17 cellular contexts compared by ENCODE assay signal in genomic region chr9:128565578-128565977, GRCh38. TPM values are rescaled to one million over a fixed set of nuclear protein-coding genes. Genes with fewer than 3 reads are reported as not detected.
DNase-seq lines count a peak whose midpoint lies in the region; ATAC-seq, FAIRE-seq and TF ChIP-seq lines count a peak whose summit lies in the region.
"Had no signal": no experiment of that assay in that cellular context is flagged by ENCODE, and none has a peak within 500 bp of the region (broad histone marks: within the 10 kb centered on the region; RNA-seq: fewer than 3 reads in every experiment).

No MANE protein-coding gene starts in this region.

- ATAC-seq in right lobe of liver, result peak; percentile 28 to 71 (median 54)
- no peak for ATAC-seq in HepG2
- ATAC-seq in HG02571 (IDR thresholded peaks at IDR 0.05; ENCODE audit: unreplicated experiment), result no peak
- no peak for ATAC-seq in GM19452 (IDR thresholded peaks at IDR 0.05; ENCODE audit: unreplicated experiment)
- ATAC-seq: activated T-cell treated with anti-CD3 and anti-CD28 coated beads, Interleukin-2, amount 50 U/mL, for 4 hours; left lung had no signal

- peaks cover 38% of the 10 kb centered on the region for H3K36me3 Mint-ChIP-seq in endothelial cell (ENCODE audit: low read depth, unreplicated experiment)
- peaks cover 17% of the 10 kb centered on the region for H3K36me3 Mint-ChIP-seq in progenitor cell of endocrine pancreas (ENCODE audit: insufficient read depth)

- peaks cover 2% of the 10 kb centered on the region for H3K79me2 ChIP-seq in HepG2 (ENCODE audit: insufficient read depth, low read length)

- H3K4me3 Mint-ChIP-seq in endothelial cell (ENCODE audit: unreplicated experiment), result peak overlapping the region; percentile 32
- H3K4me3 Mint-ChIP-seq in progenitor cell of endocrine pancreas (ENCODE audit: low read depth), result no peak overlapping the region
- H3K4me3 Mint-ChIP-seq: activated T-cell treated with anti-CD3 and anti-CD28 coated beads, Interleukin-2, amount 50 U/mL, for 4 hours; CD8-positive, alpha-beta memory T cell; T-helper 1 cell treated with Interleukin-12 subunit alpha and Interleukin-12 subunit beta and Interleukin-4 antibody, amounts not matched to agents 30 μg/mL and 1 μg/mL, for 36 hours had no signal

- in situ Hi-C loops in HepG2 (cut with HindIII; ENCODE audit: extremely low pct_ligation_motif_present, low pct_unique_long_range_greater_than_20kb), result no loop called here

- H3K4me1 ChIP-seq in right lobe of liver (no peaks in the 10 kb centered on the region), HepG2 (ENCODE audit: insufficient read depth, low read length) (no peaks in the 10 kb centered on the region)
- H3K4me1 ChIP-seq: SJCRH30 had no signal

- H3K9me3 Mint-ChIP-seq in endothelial cell (ENCODE audit: unreplicated experiment) (no peaks in the 10 kb centered on the region), progenitor cell of endocrine pancreas (ENCODE audit: low read depth) (no peaks in the 10 kb centered on the region)
- H3K9me3 Mint-ChIP-seq: activated T-cell treated with anti-CD3 and anti-CD28 coated beads, Interleukin-2, amount 50 U/mL, for 4 hours; CD8-positive, alpha-beta memory T cell; T-helper 1 cell treated with Interleukin-12 subunit alpha and Interleukin-12 subunit beta and Interleukin-4 antibody, amounts not matched to agents 30 μg/mL and 1 μg/mL, for 36 hours had no signal

- peak overlapping the region; percentile 95 for H3K27ac Mint-ChIP-seq in endothelial cell (ENCODE audit: unreplicated experiment)
- peak overlapping the region; percentile 25 for H3K27ac Mint-ChIP-seq in progenitor cell of endocrine pancreas
- H3K27ac Mint-ChIP-seq: T-helper 1 cell treated with Interleukin-12 subunit alpha and Interleukin-12 subunit beta and Interleukin-4 antibody, amounts not matched to agents 30 μg/mL and 1 μg/mL, for 36 hours had no signal

- H3K9me3 ChIP-seq in right lobe of liver (no peaks in the 10 kb centered on the region), HepG2 (ENCODE audit: low read length) (no peaks in the 10 kb centered on the region)
- H3K9me3 ChIP-seq: left lung, SJCRH30 had no signal

- H3K27me3 ChIP-seq in right lobe of liver (no peaks in the 10 kb centered on the region), HepG2 (ENCODE audit: control insufficient read depth in 1 of 2, insufficient read depth in 2 of 2, low read length in 2 of 2) (no peaks in the 10 kb centered on the region)
- H3K27me3 ChIP-seq: left lung, SJCRH30 had no signal

- no peaks in the 10 kb centered on the region for H4K20me1 ChIP-seq in HepG2 (ENCODE audit: insufficient read depth, low read length)

- TF ChIP-seq CTCF in right lobe of liver (IDR thresholded peaks at IDR 0.05) (no peak), HepG2 (CRISPR knock-in tag; IDR thresholded peaks at IDR 0.05) (no peak), endothelial cell (IDR thresholded peaks at IDR 0.05; ENCODE audit: unreplicated experiment) (no peak), progenitor cell of endocrine pancreas (IDR thresholded peaks at IDR 0.05; ENCODE audit: unreplicated experiment) (no peak)

- H3K4me3 ChIP-seq in right lobe of liver, result no peak overlapping the region
- H3K4me3 ChIP-seq in HepG2 (replicated peaks in 1 of 3; ENCODE audit: insufficient read depth in 1 of 3, low read depth in 2 of 3, low read length in 3 of 3), result no peak overlapping the region
- H3K4me3 ChIP-seq: left lung, PC-9, SJCRH30 had no signal

- no peak overlapping the region for H2AFZ ChIP-seq in HepG2 (ENCODE audit: low read length)
- H2AFZ ChIP-seq: PC-9 had no signal

- no peak overlapping the region for H3K4me2 ChIP-seq in HepG2 (ENCODE audit: low read depth, low read length)
- H3K4me2 ChIP-seq: PC-9 had no signal

- H3K27me3 Mint-ChIP-seq in endothelial cell (ENCODE audit: unreplicated experiment), result peaks cover 1% of the 10 kb centered on the region
- no peaks in the 10 kb centered on the region for H3K27me3 Mint-ChIP-seq in progenitor cell of endocrine pancreas
- H3K27me3 Mint-ChIP-seq: CD8-positive, alpha-beta memory T cell had no signal

- CTCF ChIA-PET in HepG2 (lab: Yijun Ruan, JAX; ENCODE audit: low intra/inter-chr PET ratio, low total read pairs), result no interaction called here

- BruUV-seq in HepG2 (replicated peaks; lab: Mats Ljungman, UMichigan), result no TSS peak

- TF ChIP-seq POLR2A in right lobe of liver (IDR thresholded peaks at IDR 0.05) (no peak), HepG2 (IDR thresholded peaks at IDR 0.05; ENCODE audit: insufficient read depth in 1 of 2, low read depth in 2 of 2, low read length in 2 of 2) (no peak)

- FAIRE-seq in HepG2 (lab: Jason Lieb, UNC), result no peak

- no peak overlapping the region for H3K9ac ChIP-seq in HepG2 (ENCODE audit: insufficient read depth, low read depth, low read length)

- intact Hi-C loops in right lobe of liver (cut with DNase I), result no loop called here
- intact Hi-C loops in HepG2 (cut with micrococcal nuclease; ENCODE audit: unreplicated experiment), result no loop called here

- H3K4me1 Mint-ChIP-seq in endothelial cell (ENCODE audit: unreplicated experiment) (peaks cover 43% of the 10 kb centered on the region), progenitor cell of endocrine pancreas (ENCODE audit: low read depth) (peaks cover 2% of the 10 kb centered on the region)

- no peak for TF ChIP-seq RAD21 in HepG2 (CRISPR knock-in tag; IDR thresholded peaks at IDR 0.05)

- TF ChIP-seq EP300 in HepG2 (IDR thresholded peaks at IDR 0.05; ENCODE audit: low read depth in 2 of 2, low read length in 2 of 2) (no peak), HepG2 (CRISPR knock-in tag; IDR thresholded peaks at IDR 0.05; ENCODE audit: borderline replicate concordance) (no peak)

- POLR2A ChIA-PET in HepG2 (lab: Yijun Ruan, JAX), result interaction anchor here (0.5 kb wide), 1 partner anchor 35 kb away, joined by 3 read pairs; no protein-coding TSS in a partner anchor

- H3K36me3 ChIP-seq in right lobe of liver (peaks cover 0 to 35% (median 19%) of the 10 kb centered on the region in 4 donors), HepG2 (replicated peaks in 1 of 2; ENCODE audit: control insufficient read depth in 1 of 2, insufficient read depth in 2 of 2, low read length in 2 of 2) (peaks cover 10 to 25% of the 10 kb centered on the region in 2 experiments; a peak in 4 of 5 replicates)

- DNase-seq in right lobe of liver (no peak), HepG2 (ENCODE audit: low spot score) (no peak), endothelial cell (ENCODE audit: low spot score) (no peak), progenitor cell of endocrine pancreas (ENCODE audit: low spot score, unreplicated experiment) (no peak), occipital lobe (lab: John Stamatoyannopoulos, UW) (no peak)
- DNase-seq: activated T-cell treated with anti-CD3 and anti-CD28 coated beads, Interleukin-2, amount 50 U/mL, for 4 hours; CD8-positive, alpha-beta memory T cell; DMS79 treated with DMSO at 0.1 percent for 48 hours; left lung; MM.1S; NCI-H146; NCI-H82; PC-9; SJCRH30 had no signal

- WGBS in right lobe of liver (ENCODE audit: insufficient coverage, low coverage, low lambda C conversion rate, missing lambda C conversion rate), result 97% methylated on average over 3 of the region's 4 CpGs
- WGBS in HepG2 (ENCODE audit: low lambda C conversion rate), result 96% methylated on average over 4 of the region's 4 CpGs

- H3K27ac ChIP-seq in right lobe of liver (no peak overlapping the region), HepG2 (ENCODE audit: extremely low read length, insufficient read depth, low read length) (no peak overlapping the region)
- H3K27ac ChIP-seq: PC-9, SJCRH30 had no signal

TF ChIP-seq in HepG2, 621 proteins besides CTCF, POLR2A, EP300 and RAD21 (continues in another document):
- no peak for TF ChIP-seq KLF11 (CRISPR knock-in tag; IDR thresholded peaks at IDR 0.05)
- TF ChIP-seq TBX3 (IDR thresholded peaks at IDR 0.05; ENCODE audit: borderline replicate concordance), result no peak
- TF ChIP-seq DDIT3 (CRISPR knock-in tag; IDR thresholded peaks at IDR 0.05), result no peak
- no peak for TF ChIP-seq WIZ (CRISPR knock-in tag; IDR thresholded peaks at IDR 0.05)

RNA-seq across cellular contexts. Expression of gene SPTAN1, which starts 13.2 kb away (rescaled TPM):
- 100 to 1,000 TPM in 2 of 6 experiments, 10 to 100 TPM in 4; 74.6 to 141 (median 98.6) TPM for total RNA-seq in right lobe of liver
- total RNA-seq in HepG2 (2016; rRNA removed; fragmentation: Illumina TruSeq; extraction: Trizol), result 23.5 and 106 TPM in 2 replicates
- total RNA-seq in HepG2 (2016; cell fraction: cytosol; rRNA removed; fragmentation: Illumina TruSeq; extraction: Trizol; ENCODE audit: low read depth), result 19.2 and 22.6 TPM in 2 replicates
- 14.5 and 107 TPM in 2 replicates for total RNA-seq in HepG2 (2016; cell fraction: insoluble cytoplasmic fraction; rRNA removed; fragmentation: Illumina TruSeq; extraction: Trizol)
- total RNA-seq in HepG2 (2016; cell fraction: membrane; rRNA removed; fragmentation: Illumina TruSeq; extraction: Trizol), result 14.3 and 15.6 TPM in 2 replicates
- 180 and 199 TPM in 2 replicates for total RNA-seq in HepG2 (2016; cell fraction: nucleus; rRNA removed; fragmentation: Illumina TruSeq; extraction: Trizol)
- polyA plus RNA-seq in HepG2 (2011; rRNA removed), result 111 and 132 TPM in 2 replicates
- 28.2 and 51.8 TPM in 2 replicates for polyA plus RNA-seq in HepG2 (2011; cell fraction: cytosol; rRNA removed)
- polyA plus RNA-seq in HepG2 (2011; cell fraction: nucleus; rRNA removed), result 885 and 1,070 TPM in 2 replicates
- polyA plus RNA-seq in HepG2 (2012), result 97.6 and 98.5 TPM in 2 replicates
- polyA plus RNA-seq in HepG2 (2016; cell fraction: cytosol; fragmentation: Illumina TruSeq; extraction: Trizol; ENCODE audit: low read depth), result 6.9 and 7.2 TPM in 2 replicates
- polyA plus RNA-seq in HepG2 (2016; cell fraction: insoluble cytoplasmic fraction; fragmentation: Illumina TruSeq; extraction: Trizol; ENCODE audit: low read depth), result 14.9 and 21.0 TPM in 2 replicates
- 6.9 and 9.5 TPM in 2 replicates for polyA plus RNA-seq in HepG2 (2016; cell fraction: membrane; fragmentation: Illumina TruSeq; extraction: Trizol; ENCODE audit: low read depth)
- 274 and 280 TPM in 2 replicates for polyA plus RNA-seq in HepG2 (2016; cell fraction: nucleus; fragmentation: Illumina TruSeq; extraction: Trizol; ENCODE audit: insufficient read depth, low read depth)
- polyA minus RNA-seq in HepG2 (2011; rRNA and poly(A)+ RNA removed; ENCODE audit: low replicate concordance), result 319 and 464 TPM in 2 replicates
- 48.3 and 55.2 TPM in 2 replicates for polyA minus RNA-seq in HepG2 (2011; cell fraction: cytosol; rRNA and poly(A)+ RNA removed)
- polyA minus RNA-seq in HepG2 (2011; cell fraction: nucleus; rRNA and poly(A)+ RNA removed), result 960 and 1,011 TPM in 2 replicates
- total RNA-seq in endothelial cell (ENCODE audit: unreplicated experiment), result 810 TPM
- 448 and 450 TPM in 2 replicates for total RNA-seq in progenitor cell of endocrine pancreas
- total RNA-seq in occipital lobe, result 914 TPM

Comparison
In these comparisons a context has a peak if more than half of its experiments do, and no peak if none do; other contexts are left out.
1. ATAC-seq: peak in right lobe of liver (4 of 4); none in HepG2 (single experiment), HG02571 (single experiment) and GM19452 (single experiment).